27 cellular contexts compared by ENCODE assay signal in the genomic region with DNA sequence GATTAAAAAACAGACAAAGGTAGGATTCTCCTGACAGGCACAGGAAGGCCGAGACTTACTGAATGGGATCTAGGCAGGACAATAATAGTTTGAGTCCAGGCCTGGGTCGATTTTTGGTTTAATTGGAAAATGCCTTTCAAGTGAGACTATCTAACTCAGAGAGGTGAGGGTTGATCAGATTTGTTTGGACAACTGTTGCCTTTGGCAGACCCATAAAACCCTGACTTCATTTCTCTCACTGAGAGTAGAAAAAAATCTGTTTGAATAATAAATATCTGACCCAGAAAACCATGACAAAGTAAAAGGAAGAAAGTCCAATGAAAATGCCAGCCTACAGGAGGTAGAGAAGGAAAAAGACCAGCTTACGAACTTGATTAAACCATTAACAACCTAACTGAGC. TPM values are rescaled to one million over a fixed set of nuclear protein-coding genes. Genes with fewer than 3 reads are reported as not detected.
DNase-seq lines count a peak whose midpoint lies in the region; ATAC-seq and TF ChIP-seq lines count a peak whose summit lies in the region.
"Had no signal": no experiment of that assay in that cellular context is flagged by ENCODE, and none has a peak within 500 bp of the region (broad histone marks: within the 10 kb centered on the region; RNA-seq: fewer than 3 reads in every experiment).

No MANE protein-coding gene starts in this region.

- H3K9me3 ChIP-seq in body of pancreas: no peaks in the 10 kb centered on the region
- no peaks in the 10 kb centered on the region for H3K9me3 ChIP-seq in neuronal stem cell (replicated peaks in 1 of 2; ENCODE audit: control insufficient read depth in 2 of 2, insufficient read depth in 1 of 2, low read depth in 1 of 2, low read length in 2 of 2)
- H3K9me3 ChIP-seq: A549, SJSA1 had no signal

- TF ChIP-seq POLR2A in body of pancreas (IDR thresholded peaks at IDR 0.05): no peak

- no peak overlapping the region for H2AK5ac ChIP-seq in neuronal stem cell (ENCODE audit: low read depth, low read length)

- H3K4ac ChIP-seq in neuronal stem cell (ENCODE audit: low read length): no peak overlapping the region

- peak overlapping the region; percentile 22 for H2AFZ ChIP-seq in neuronal stem cell (ENCODE audit: low read length)
- H2AFZ ChIP-seq: PC-9 had no signal

- H3K4me3 ChIP-seq in body of pancreas (no peak overlapping the region), neuronal stem cell (ENCODE audit: low read length in 2 of 2) (no peak overlapping the region)
- H3K4me3 ChIP-seq: A549; BLaER1 treated with 17β-estradiol and CSF1 and Interleukin-3, amounts not matched to agents 10 nM and 100 nM; PC-9; SJSA1 had no signal

- no peak overlapping the region for H2BK120ac ChIP-seq in neuronal stem cell (ENCODE audit: low read depth, low read length)

- H3K27me3 ChIP-seq in body of pancreas: no peaks in the 10 kb centered on the region
- peaks cover 0 to 18% (median 0%) of the 10 kb centered on the region in 3 experiments for H3K27me3 ChIP-seq in neuronal stem cell (ENCODE audit: control insufficient read depth in 3 of 3, insufficient read depth in 3 of 3, low read depth in 1 of 3, low read length in 3 of 3)
- H3K27me3 ChIP-seq: SJSA1 had no signal

- no peak overlapping the region for H3K9ac ChIP-seq in neuronal stem cell (ENCODE audit: low read depth, low read length, poor library complexity)
- H3K9ac ChIP-seq: BLaER1 treated with 17β-estradiol and CSF1 and Interleukin-3, amounts not matched to agents 10 nM and 100 nM had no signal

- intact Hi-C loops in body of pancreas (cut with DNase I): no loop called here
- intact Hi-C loops in left colon (cut with DNase I, micrococcal nuclease): no loop called here

- no peak overlapping the region for H4K91ac ChIP-seq in neuronal stem cell (ENCODE audit: low read depth, low read length, poor library complexity)

- WGBS in body of pancreas, 2 donors: 22 to 29% methylated on average over 3 of the region's 3 CpGs
- WGBS in neuronal stem cell (ENCODE audit: extremely low coverage in 2 of 2, insufficient read length in 2 of 2, insufficient replicate concordance in 1 of 2), 2 donors: no CpG with 5 or more reads among the region's 3 CpGs

- H3K36me3 ChIP-seq in body of pancreas (replicated peaks in 1 of 2; ENCODE audit: insufficient read depth in 1 of 2, low read depth in 2 of 2) (no peaks in the 10 kb centered on the region), neuronal stem cell (replicated peaks in 1 of 2; ENCODE audit: control insufficient read depth in 2 of 2, insufficient read depth in 2 of 2, low read length in 2 of 2) (no peaks in the 10 kb centered on the region)
- H3K36me3 ChIP-seq: BLaER1 treated with 17β-estradiol and CSF1 and Interleukin-3, amounts not matched to agents 10 nM and 100 nM; SJSA1 had no signal

- no peak overlapping the region for H4K8ac ChIP-seq in neuronal stem cell (ENCODE audit: low read depth, low read length)

- DNase-seq in LHCN-M2 (ENCODE audit: low read depth) (peak; percentile 18), body of pancreas (no peak), neuronal stem cell (ENCODE audit: low spot score) (no peak), NCI-H2107 treated with DMSO at 0.1 percent for 48 hours (lab: John Stamatoyannopoulos, UW; ENCODE audit: unreplicated experiment) (no peak), NCI-H2107 (lab: John Stamatoyannopoulos, UW) (no peak), left colon (no peak)
- DNase-seq: AML-193; CD4-positive, alpha-beta memory T cell; COR-L47; DMS53; GOT3; HCEC 1CT; NCI-H1092 treated with DMSO at 0.1 percent for 48 hours; NCI-H1436; NCI-H187; NCI-H2081 treated with DMSO at 0.1 percent for 48 hours; NCI-H524 treated with DMSO at 0.1 percent for 48 hours; NCI-H774; PC-9 had no signal

- no peaks in the 10 kb centered on the region for H3K79me1 ChIP-seq in neuronal stem cell (ENCODE audit: low read depth, low read length)

- peak; percentile 75 for ATAC-seq in body of pancreas
- ATAC-seq in GM21367 (IDR thresholded peaks at IDR 0.05; ENCODE audit: unreplicated experiment): no peak
- no peak for ATAC-seq in left colon
- ATAC-seq: Right ventricle myocardium inferior had no signal

- H2BK5ac ChIP-seq in neuronal stem cell (ENCODE audit: low read length): no peak overlapping the region

- no peak overlapping the region for H3K14ac ChIP-seq in neuronal stem cell (ENCODE audit: low read length)

- H3K27ac ChIP-seq in body of pancreas (peak overlapping the region in 3 of 4 donors; percentile 8 to 61 (median 45)), neuronal stem cell (replicated peaks; ENCODE audit: low read length) (no peak overlapping the region)
- H3K27ac ChIP-seq: A549; BLaER1 treated with 17β-estradiol and CSF1 and Interleukin-3, amounts not matched to agents 10 nM and 100 nM; PC-9; SJSA1 had no signal

- no peak overlapping the region for H3K23ac ChIP-seq in neuronal stem cell (ENCODE audit: low read depth, low read length, poor library complexity)

- no peak overlapping the region for H2BK12ac ChIP-seq in neuronal stem cell (ENCODE audit: low read length)

- no peak overlapping the region for H2BK15ac ChIP-seq in neuronal stem cell (ENCODE audit: low read length)

- no peak overlapping the region for H3K4me2 ChIP-seq in neuronal stem cell (ENCODE audit: insufficient read depth, low read length, poor library complexity, severe bottlenecking)
- H3K4me2 ChIP-seq: A549; BLaER1 treated with 17β-estradiol and CSF1 and Interleukin-3, amounts not matched to agents 10 nM and 100 nM; PC-9 had no signal

- no peak overlapping the region for H3K18ac ChIP-seq in neuronal stem cell (ENCODE audit: low read length)

- TF ChIP-seq CTCF in body of pancreas (IDR thresholded peaks at IDR 0.05): no peak

- H3K4me1 ChIP-seq in body of pancreas (peaks cover 22% of the 10 kb centered on the region), neuronal stem cell (ENCODE audit: control insufficient read depth in 2 of 2, insufficient read depth in 1 of 2, low read depth in 1 of 2, low read length in 2 of 2) (no peaks in the 10 kb centered on the region)
- H3K4me1 ChIP-seq: A549, SJSA1 had no signal

RNA-seq across cellular contexts. Expression of gene SLC30A10, which starts 12.3 kb away (rescaled TPM):
- not detected in 2 replicates for total RNA-seq in LHCN-M2 (2014; rRNA removed)
- not detected for polyA plus RNA-seq in LHCN-M2 (2012)
- under 1 TPM in 1 of 2 donors, not detected in 1; 0.52 TPM for total RNA-seq in body of pancreas
- polyA plus RNA-seq in neuronal stem cell (2013, experiment 1 of 2): 0.42 TPM
- polyA plus RNA-seq in neuronal stem cell (2013, experiment 2 of 2): 0.53 TPM
- 10 to 100 TPM; 11.3 to 57.5 TPM for total RNA-seq in left colon
- total RNA-seq: CD4-positive, alpha-beta memory T cell; Daoy; G401; PC-9; SJSA1 had no signal
- polyA plus RNA-seq: CD4-positive, alpha-beta memory T cell; IgD-negative memory B cell had no signal

Comparison
In these comparisons a context has a peak if more than half of its experiments do, and no peak if none do; other contexts are left out.
1. RNA of gene SLC30A10, which starts 12.3 kb away (total RNA-seq): 11.3 to 57.5 TPM in left colon; 0.52 TPM in body of pancreas and not detected in LHCN-M2; every median in the first group is over 4 times any median in the second.